8 cellular contexts compared by ENCODE assay signal in the genomic region with DNA sequence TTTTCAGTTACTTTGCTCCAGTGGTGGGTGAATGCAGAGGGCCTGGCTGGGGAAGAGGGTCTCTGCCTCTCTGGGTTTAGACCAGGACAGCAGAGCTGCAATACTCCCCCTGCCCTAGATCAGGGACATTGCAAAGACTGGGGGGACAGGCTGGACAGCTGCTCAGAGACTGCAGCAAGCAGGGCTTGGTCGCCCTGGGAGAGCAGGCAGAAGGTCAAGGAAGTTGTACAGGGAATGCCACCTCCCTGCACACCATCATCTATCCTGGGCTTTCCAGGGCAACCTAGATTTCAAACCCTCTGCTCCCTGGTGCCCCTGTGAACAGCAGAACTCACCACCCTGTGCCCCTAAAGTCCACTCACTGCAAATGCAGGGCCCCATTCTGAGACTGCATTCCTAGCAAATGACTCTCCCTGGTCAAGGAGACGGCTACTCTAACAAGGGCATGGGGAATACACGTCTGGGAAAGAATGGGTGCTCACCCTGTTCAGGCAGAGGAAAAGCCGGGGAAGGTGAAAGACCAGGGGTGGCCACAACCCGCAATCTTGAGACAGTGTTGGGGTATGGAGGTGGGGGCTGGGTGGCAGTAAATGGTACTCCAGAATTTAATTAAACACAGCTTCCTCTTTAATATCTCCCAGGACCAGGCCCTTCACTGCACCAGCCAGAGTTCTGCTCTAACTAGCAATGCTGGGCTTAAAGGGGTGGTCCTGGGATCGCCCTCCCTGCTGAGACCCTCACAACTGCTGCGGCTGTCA. TPM values are rescaled to one million over a fixed set of nuclear protein-coding genes. Genes with fewer than 3 reads are reported as not detected.
DNase-seq lines count a peak whose midpoint lies in the region; ATAC-seq and TF ChIP-seq lines count a peak whose summit lies in the region.

No MANE protein-coding gene starts in this region.

- DNase-seq in BE2C, result no peak
- peak; percentile 72 for DNase-seq in NB4 (ENCODE audit: low read depth)
- DNase-seq in effector memory CD8-positive, alpha-beta T cell, result no peak
- no peak for DNase-seq in natural killer cell treated with Interleukin-12 subunit alpha and Interleukin-12 subunit beta and Interleukin-15 and Interleukin-18, amount 100 ng/mL, for 72 hours (ENCODE audit: low spot score)
- no peak for DNase-seq in Karpas-422
- no peak for DNase-seq in HUDEP-2 (lab: John Stamatoyannopoulos, UW; ENCODE audit: unreplicated experiment in 76 of 76)
- DNase-seq in SIG-M5 (lab: John Stamatoyannopoulos, UW), result no peak

- H3K4me3 ChIP-seq in BE2C (ENCODE audit: low read depth, low read length) (peak overlapping the region; percentile 63), NB4 (ENCODE audit: low read depth, low read length) (peak overlapping the region; percentile 81), Karpas-422 (ENCODE audit: low read length) (no peak overlapping the region)

- no peak overlapping the region for H2AFZ ChIP-seq in Karpas-422 (ENCODE audit: low read length)

- TF ChIP-seq POLR2A in NB4 (IDR thresholded peaks at IDR 0.05; ENCODE audit: extremely low read depth, insufficient read length), result no peak

- H3K9me2 ChIP-seq in Karpas-422 (replicated peaks; ENCODE audit: insufficient read depth, low read length), result no peaks in the 10 kb centered on the region

- H4K20me1 ChIP-seq in Karpas-422 (ENCODE audit: insufficient read depth, low read depth, low read length), result no peaks in the 10 kb centered on the region

- H3K4me1 ChIP-seq in BE2C, result peaks cover 22% of the 10 kb centered on the region
- no peaks in the 10 kb centered on the region for H3K4me1 ChIP-seq in Karpas-422 (ENCODE audit: low read length)

- peak overlapping the region; percentile 73 to 75 for H3K27ac Mint-ChIP-seq in effector memory CD8-positive, alpha-beta T cell
- H3K27ac Mint-ChIP-seq in natural killer cell treated with Interleukin-12 subunit alpha and Interleukin-12 subunit beta and Interleukin-15 and Interleukin-18, amount 100 ng/mL, for 72 hours, result no peak overlapping the region

- no peak overlapping the region for H3K9ac ChIP-seq in Karpas-422 (ENCODE audit: low read length)

- no peaks in the 10 kb centered on the region for H3K27me3 ChIP-seq in BE2C
- H3K27me3 ChIP-seq in Karpas-422 (ENCODE audit: low read length), result no peaks in the 10 kb centered on the region

- no peaks in the 10 kb centered on the region for H3K27me3 Mint-ChIP-seq in effector memory CD8-positive, alpha-beta T cell
- H3K27me3 Mint-ChIP-seq in natural killer cell treated with Interleukin-12 subunit alpha and Interleukin-12 subunit beta and Interleukin-15 and Interleukin-18, amount 100 ng/mL, for 72 hours, result no peaks in the 10 kb centered on the region

- no peaks in the 10 kb centered on the region for H3K79me2 ChIP-seq in Karpas-422 (ENCODE audit: low read length)

- H3K9me3 Mint-ChIP-seq in effector memory CD8-positive, alpha-beta T cell, result no peaks in the 10 kb centered on the region
- H3K9me3 Mint-ChIP-seq in natural killer cell treated with Interleukin-12 subunit alpha and Interleukin-12 subunit beta and Interleukin-15 and Interleukin-18, amount 100 ng/mL, for 72 hours, result no peaks in the 10 kb centered on the region

- peaks cover 9% of the 10 kb centered on the region for H3K36me3 Mint-ChIP-seq in effector memory CD8-positive, alpha-beta T cell (ENCODE audit: insufficient read depth)
- no peaks in the 10 kb centered on the region for H3K36me3 Mint-ChIP-seq in natural killer cell treated with Interleukin-12 subunit alpha and Interleukin-12 subunit beta and Interleukin-15 and Interleukin-18, amount 100 ng/mL, for 72 hours

- no peak overlapping the region for H3K4me2 ChIP-seq in Karpas-422 (ENCODE audit: low read depth, low read length, poor library complexity, severe bottlenecking)

- peak overlapping the region; percentile 49 to 52 for H3K4me3 Mint-ChIP-seq in effector memory CD8-positive, alpha-beta T cell
- peak overlapping the region; percentile 45 for H3K4me3 Mint-ChIP-seq in natural killer cell treated with Interleukin-12 subunit alpha and Interleukin-12 subunit beta and Interleukin-15 and Interleukin-18, amount 100 ng/mL, for 72 hours

- H3K9me3 ChIP-seq in BE2C (no peaks in the 10 kb centered on the region), Karpas-422 (ENCODE audit: low read length) (no peaks in the 10 kb centered on the region)

- no peak overlapping the region for H3K27ac ChIP-seq in Karpas-422 (ENCODE audit: low read length)

- peaks cover 31 to 37% of the 10 kb centered on the region in 2 donors for H3K4me1 Mint-ChIP-seq in effector memory CD8-positive, alpha-beta T cell (ENCODE audit: low read depth in 2 of 2)
- peaks cover 29 to 30% of the 10 kb centered on the region in 2 donors for H3K4me1 Mint-ChIP-seq in natural killer cell treated with Interleukin-12 subunit alpha and Interleukin-12 subunit beta and Interleukin-15 and Interleukin-18, amount 100 ng/mL, for 72 hours (ENCODE audit: low read depth in 2 of 2)

- peak; percentile 8; the same call in 1 of the 2 replicates for TF ChIP-seq CTCF in BE2C (IDR thresholded peaks at IDR 0.05; ENCODE audit: low read depth, low read length)
- no peak for TF ChIP-seq CTCF in NB4 (IDR thresholded peaks at IDR 0.05; ENCODE audit: low read depth, low read length)

- H3K36me3 ChIP-seq in BE2C (no peaks in the 10 kb centered on the region), Karpas-422 (ENCODE audit: insufficient read depth, low read length) (no peaks in the 10 kb centered on the region)

- no peak for ATAC-seq in effector memory CD8-positive, alpha-beta T cell (replicated peaks)
- ATAC-seq in natural killer cell treated with Interleukin-12 subunit alpha and Interleukin-12 subunit beta and Interleukin-15 and Interleukin-18, amount 100 ng/mL, for 72 hours, result no peak
- ATAC-seq in GM18519 (IDR thresholded peaks at IDR 0.05; ENCODE audit: low FRiP score, unreplicated experiment), result no peak

RNA-seq across cellular contexts. Expression of a gene that starts 1.0 kb away (rescaled TPM):
- 36.8 TPM for polyA plus RNA-seq in BE2C (2012; ENCODE audit: insufficient read depth, insufficient read length, low read depth)
- total RNA-seq in natural killer cell treated with Interleukin-12 subunit alpha and Interleukin-12 subunit beta and Interleukin-15 and Interleukin-18, amount 100 ng/mL, for 72 hours, result 10 to 100 TPM in 1 of 2 donors, 1 to 10 TPM in 1; 2.5 to 10.0 TPM
- total RNA-seq in Karpas-422 (2014; rRNA removed; shearing (Covaris generic); ENCODE audit: low replicate concordance), result not detected in 2 replicates

Comparison
In these comparisons a context has a peak if more than half of its experiments do, and no peak if none do; other contexts are left out.
1. H3K27ac Mint-ChIP-seq: peak in effector memory CD8-positive, alpha-beta T cell (2 of 2); none in natural killer cell treated with Interleukin-12 subunit alpha and Interleukin-12 subunit beta and Interleukin-15 and Interleukin-18, amount 100 ng/mL, for 72 hours (0 of 2).